1 cellular context compared by ENCODE assay signal in genomic region chr22:17313591-17313990, GRCh38.
TF ChIP-seq lines count a peak whose summit lies in the region.

No MANE protein-coding gene starts in this region.

TF ChIP-seq in GM23338, 12 proteins besides CTCF, POLR2A, EP300 and RAD21 (continued from another document):
- TF ChIP-seq POLR2AphosphoS5 (IDR thresholded peaks at IDR 0.05; ENCODE audit: low read depth) (no peak), NANOG (IDR thresholded peaks at IDR 0.05; ENCODE audit: borderline replicate concordance) (no peak), ETS1 (IDR thresholded peaks at IDR 0.05) (no peak), STAT1 (IDR thresholded peaks at IDR 0.05; ENCODE audit: unreplicated experiment) (no peak), ZNF462 (CRISPR knock-in tag; IDR thresholded peaks at IDR 0.05) (no peak), REST (IDR thresholded peaks at IDR 0.05; ENCODE audit: unreplicated experiment) (no peak), EZH2phosphoT487 (IDR thresholded peaks at IDR 0.05; ENCODE audit: unreplicated experiment) (no peak), CREB1 (CRISPR knock-in tag; IDR thresholded peaks at IDR 0.05; ENCODE audit: low read depth) (no peak), JUNB (IDR thresholded peaks at IDR 0.05; ENCODE audit: unreplicated experiment) (no peak)
